In the genomic region with DNA sequence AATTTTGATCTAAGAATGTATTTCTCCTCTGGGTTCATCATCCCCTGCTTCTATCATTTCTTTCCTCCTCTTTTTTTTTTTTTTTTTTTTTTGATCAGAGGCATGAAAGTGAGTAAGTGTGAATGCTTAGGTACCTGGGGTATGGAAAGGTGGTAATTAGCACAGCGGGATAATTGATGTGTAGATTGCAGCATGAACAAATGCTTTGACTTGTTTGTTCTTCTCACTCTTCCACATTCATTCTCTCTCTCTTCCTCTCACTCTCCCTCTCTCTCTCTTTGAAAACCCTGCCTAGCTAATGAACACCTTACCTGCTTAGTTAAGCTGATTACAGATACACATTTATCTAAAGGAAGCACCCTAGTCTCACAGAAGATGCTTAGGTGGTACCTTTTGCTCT, we compare ENCODE assay signal across 1 cellular context.
TF ChIP-seq lines count a peak whose summit lies in the region.

No MANE protein-coding gene starts in this region.

TF ChIP-seq in GM23338, 12 proteins besides CTCF, POLR2A, EP300 and RAD21 (continued from another document):
- TF ChIP-seq, protein P1, sequence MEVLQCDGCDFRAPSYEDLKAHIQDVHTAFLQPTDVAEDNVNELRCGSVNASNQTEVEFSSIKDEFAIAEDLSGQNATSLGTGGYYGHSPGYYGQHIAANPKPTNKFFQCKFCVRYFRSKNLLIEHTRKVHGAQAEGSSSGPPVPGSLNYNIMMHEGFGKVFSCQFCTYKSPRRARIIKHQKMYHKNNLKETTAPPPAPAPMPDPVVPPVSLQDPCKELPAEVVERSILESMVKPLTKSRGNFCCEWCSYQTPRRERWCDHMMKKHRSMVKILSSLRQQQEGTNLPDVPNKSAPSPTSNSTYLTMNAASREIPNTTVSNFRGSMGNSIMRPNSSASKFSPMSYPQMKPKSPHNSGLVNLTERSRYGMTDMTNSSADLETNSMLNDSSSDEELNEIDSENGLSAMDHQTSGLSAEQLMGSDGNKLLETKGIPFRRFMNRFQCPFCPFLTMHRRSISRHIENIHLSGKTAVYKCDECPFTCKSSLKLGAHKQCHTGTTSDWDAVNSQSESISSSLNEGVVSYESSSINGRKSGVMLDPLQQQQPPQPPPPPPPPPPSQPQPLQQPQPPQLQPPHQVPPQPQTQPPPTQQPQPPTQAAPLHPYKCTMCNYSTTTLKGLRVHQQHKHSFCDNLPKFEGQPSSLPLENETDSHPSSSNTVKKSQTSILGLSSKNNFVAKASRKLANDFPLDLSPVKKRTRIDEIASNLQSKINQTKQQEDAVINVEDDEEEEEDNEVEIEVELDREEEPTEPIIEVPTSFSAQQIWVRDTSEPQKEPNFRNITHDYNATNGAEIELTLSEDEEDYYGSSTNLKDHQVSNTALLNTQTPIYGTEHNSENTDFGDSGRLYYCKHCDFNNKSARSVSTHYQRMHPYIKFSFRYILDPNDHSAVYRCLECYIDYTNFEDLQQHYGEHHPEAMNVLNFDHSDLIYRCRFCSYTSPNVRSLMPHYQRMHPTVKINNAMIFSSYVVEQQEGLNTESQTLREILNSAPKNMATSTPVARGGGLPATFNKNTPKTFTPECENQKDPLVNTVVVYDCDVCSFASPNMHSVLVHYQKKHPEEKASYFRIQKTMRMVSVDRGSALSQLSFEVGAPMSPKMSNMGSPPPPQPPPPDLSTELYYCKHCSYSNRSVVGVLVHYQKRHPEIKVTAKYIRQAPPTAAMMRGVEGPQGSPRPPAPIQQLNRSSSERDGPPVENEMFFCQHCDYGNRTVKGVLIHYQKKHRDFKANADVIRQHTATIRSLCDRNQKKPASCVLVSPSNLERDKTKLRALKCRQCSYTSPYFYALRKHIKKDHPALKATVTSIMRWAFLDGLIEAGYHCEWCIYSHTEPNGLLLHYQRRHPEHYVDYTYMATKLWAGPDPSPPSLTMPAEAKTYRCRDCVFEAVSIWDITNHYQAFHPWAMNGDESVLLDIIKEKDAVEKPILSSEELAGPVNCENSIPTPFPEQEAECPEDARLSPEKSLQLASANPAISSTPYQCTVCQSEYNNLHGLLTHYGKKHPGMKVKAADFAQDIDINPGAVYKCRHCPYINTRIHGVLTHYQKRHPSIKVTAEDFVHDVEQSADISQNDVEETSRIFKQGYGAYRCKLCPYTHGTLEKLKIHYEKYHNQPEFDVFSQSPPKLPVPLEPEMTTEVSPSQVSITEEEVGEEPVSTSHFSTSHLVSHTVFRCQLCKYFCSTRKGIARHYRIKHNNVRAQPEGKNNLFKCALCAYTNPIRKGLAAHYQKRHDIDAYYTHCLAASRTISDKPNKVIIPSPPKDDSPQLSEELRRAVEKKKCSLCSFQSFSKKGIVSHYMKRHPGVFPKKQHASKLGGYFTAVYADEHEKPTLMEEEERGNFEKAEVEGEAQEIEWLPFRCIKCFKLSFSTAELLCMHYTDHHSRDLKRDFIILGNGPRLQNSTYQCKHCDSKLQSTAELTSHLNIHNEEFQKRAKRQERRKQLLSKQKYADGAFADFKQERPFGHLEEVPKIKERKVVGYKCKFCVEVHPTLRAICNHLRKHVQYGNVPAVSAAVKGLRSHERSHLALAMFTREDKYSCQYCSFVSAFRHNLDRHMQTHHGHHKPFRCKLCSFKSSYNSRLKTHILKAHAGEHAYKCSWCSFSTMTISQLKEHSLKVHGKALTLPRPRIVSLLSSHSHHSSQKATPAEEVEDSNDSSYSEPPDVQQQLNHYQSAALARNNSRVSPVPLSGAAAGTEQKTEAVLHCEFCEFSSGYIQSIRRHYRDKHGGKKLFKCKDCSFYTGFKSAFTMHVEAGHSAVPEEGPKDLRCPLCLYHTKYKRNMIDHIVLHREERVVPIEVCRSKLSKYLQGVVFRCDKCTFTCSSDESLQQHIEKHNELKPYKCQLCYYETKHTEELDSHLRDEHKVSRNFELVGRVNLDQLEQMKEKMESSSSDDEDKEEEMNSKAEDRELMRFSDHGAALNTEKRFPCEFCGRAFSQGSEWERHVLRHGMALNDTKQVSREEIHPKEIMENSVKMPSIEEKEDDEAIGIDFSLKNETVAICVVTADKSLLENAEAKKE (CRISPR knock-in tag; IDR thresholded peaks at IDR 0.05): peak; percentile 60; the same call in 1 of the 2 replicates
- 0 out of 2 replicates have a peak, but pooled peaks have one; percentile 20 for TF ChIP-seq POLR2AphosphoS5 (IDR thresholded peaks at IDR 0.05; ENCODE audit: low read depth)
- TF ChIP-seq ZNF114 (CRISPR knock-in tag; IDR thresholded peaks at IDR 0.05): no peak
TF ChIP-seq in GM23338: peak in this region for 3.
